8 cellular contexts compared by ENCODE assay signal in the genomic region with DNA sequence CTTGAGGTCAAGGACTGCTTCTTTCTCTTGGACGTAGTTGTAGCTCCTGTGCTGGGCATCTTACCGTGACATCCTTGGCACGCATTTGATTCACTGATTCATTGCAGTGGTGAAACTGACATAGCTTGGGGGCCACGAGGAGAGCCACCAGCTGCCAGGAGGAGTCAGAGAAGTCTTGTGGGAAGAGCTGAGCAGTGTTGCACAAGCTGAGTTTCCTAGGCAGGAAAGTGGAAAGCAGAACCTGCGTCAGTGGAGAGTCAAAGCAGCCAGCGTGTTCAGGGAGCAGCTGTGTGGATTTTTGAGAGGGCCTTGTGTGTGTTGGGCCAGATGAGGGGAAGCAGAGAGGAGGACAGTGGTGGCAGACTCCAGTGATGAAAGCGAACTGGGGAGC. TPM values are rescaled to one million over a fixed set of nuclear protein-coding genes. Genes with fewer than 3 reads are reported as not detected.
DNase-seq lines count a peak whose midpoint lies in the region; ATAC-seq and TF ChIP-seq lines count a peak whose summit lies in the region.

No MANE protein-coding gene starts in this region.

- peaks cover 0 to 36% (median 21%) of the 10 kb centered on the region in 4 donors for H3K4me1 ChIP-seq in upper lobe of left lung

- TF ChIP-seq CTCF in AG10803 (conservative IDR thresholded peaks at IDR 0.05; ENCODE audit: low read length) (peak; percentile 18), HFFc6 (IDR thresholded peaks at IDR 0.05) (no peak), upper lobe of left lung (IDR thresholded peaks at IDR 0.05) (no peak)

- TF ChIP-seq EP300 in upper lobe of left lung (IDR thresholded peaks at IDR 0.05): peak in 2 of 4 donors; percentile 85 to 94

- no peaks in the 10 kb centered on the region for H3K36me3 ChIP-seq in upper lobe of left lung

- H3K27me3 Mint-ChIP-seq in HFFc6 (ENCODE audit: insufficient read depth): 0 out of 2 replicates have a peak, but pooled peaks cover 2% of the 10 kb centered on the region

- H3K27ac ChIP-seq in layer of hippocampus (ENCODE audit: low read depth, low read length) (peak overlapping the region; percentile 23), upper lobe of left lung (peak overlapping the region; percentile 19 to 71 (median 40))

- peak overlapping the region; percentile 83 for H3K27ac Mint-ChIP-seq in HFFc6

- peaks cover 25% of the 10 kb centered on the region for H3K36me3 Mint-ChIP-seq in HFFc6 (ENCODE audit: low read depth)

- peaks cover 83% of the 10 kb centered on the region for H3K4me1 Mint-ChIP-seq in HFFc6 (ENCODE audit: low read depth)

- H3K9me3 Mint-ChIP-seq in HFFc6: no peaks in the 10 kb centered on the region

- DNase-seq in AG10803 (ENCODE audit: low read depth) (peak; percentile 100), HFFc6 (peak; percentile 87), amniotic epithelial cell (ENCODE audit: low read depth) (peak; percentile 97), upper lobe of left lung (peak in 1 of 2 donors; percentile 79)

- no peaks in the 10 kb centered on the region for H3K9me3 ChIP-seq in upper lobe of left lung

- peak overlapping the region; percentile 73 for H3K4me3 Mint-ChIP-seq in HFFc6

- ATAC-seq in upper lobe of left lung (ENCODE audit: low FRiP score in 2 of 2): peak; percentile 84 to 93
- no peak for ATAC-seq in HG03439 (IDR thresholded peaks at IDR 0.05; ENCODE audit: unreplicated experiment)
- no peak for ATAC-seq in GM18870 (IDR thresholded peaks at IDR 0.05; ENCODE audit: unreplicated experiment)
- no peak for ATAC-seq in HG03025 (IDR thresholded peaks at IDR 0.05; ENCODE audit: low FRiP score, unreplicated experiment)

- WGBS in upper lobe of left lung, 2 donors: 61 to 65% methylated on average over 6 to 7 of the region's 7 CpGs

- H3K4me3 ChIP-seq in AG10803 (ENCODE audit: low read length) (no peak overlapping the region), upper lobe of left lung (no peak overlapping the region)

- peak in 2 of 4 donors; percentile 41 to 75 for TF ChIP-seq POLR2A in upper lobe of left lung (IDR thresholded peaks at IDR 0.05)

- H3K27me3 ChIP-seq in layer of hippocampus (ENCODE audit: control insufficient read depth, insufficient read depth, low read length) (no peaks in the 10 kb centered on the region), upper lobe of left lung (no peaks in the 10 kb centered on the region)

RNA-seq across cellular contexts. Expression of a gene that starts 5.3 kb away (rescaled TPM):
- total RNA-seq in HFFc6 (2021; fragmentation: NEBNext Ultra II Directional; extraction: Animal tissue kit (Norgen Biotek cat#: 25700)): under 1 TPM in 1 of 6 experiments, not detected in 5; 0.17 TPM
- 10 to 100 TPM in 3 of 6 donors, 1 to 10 TPM in 3; 2.6 to 13.5 (median 10.0) TPM for total RNA-seq in upper lobe of left lung

RNA-seq across cellular contexts. Expression of a gene that starts 54.3 kb away (rescaled TPM):
- total RNA-seq in HFFc6 (2021; fragmentation: NEBNext Ultra II Directional; extraction: Animal tissue kit (Norgen Biotek cat#: 25700)): not detected
- under 1 TPM in 2 of 6 donors, not detected in 4; 0.52 to 0.94 TPM for total RNA-seq in upper lobe of left lung

Comparison
In these comparisons a context has a peak if more than half of its experiments do, and no peak if none do; other contexts are left out.
1. ATAC-seq: peak in upper lobe of left lung (2 of 2); none in HG03439 (single experiment), GM18870 (single experiment) and HG03025 (single experiment).